ENCODE assay signal across 1 cellular context in the genomic region with DNA sequence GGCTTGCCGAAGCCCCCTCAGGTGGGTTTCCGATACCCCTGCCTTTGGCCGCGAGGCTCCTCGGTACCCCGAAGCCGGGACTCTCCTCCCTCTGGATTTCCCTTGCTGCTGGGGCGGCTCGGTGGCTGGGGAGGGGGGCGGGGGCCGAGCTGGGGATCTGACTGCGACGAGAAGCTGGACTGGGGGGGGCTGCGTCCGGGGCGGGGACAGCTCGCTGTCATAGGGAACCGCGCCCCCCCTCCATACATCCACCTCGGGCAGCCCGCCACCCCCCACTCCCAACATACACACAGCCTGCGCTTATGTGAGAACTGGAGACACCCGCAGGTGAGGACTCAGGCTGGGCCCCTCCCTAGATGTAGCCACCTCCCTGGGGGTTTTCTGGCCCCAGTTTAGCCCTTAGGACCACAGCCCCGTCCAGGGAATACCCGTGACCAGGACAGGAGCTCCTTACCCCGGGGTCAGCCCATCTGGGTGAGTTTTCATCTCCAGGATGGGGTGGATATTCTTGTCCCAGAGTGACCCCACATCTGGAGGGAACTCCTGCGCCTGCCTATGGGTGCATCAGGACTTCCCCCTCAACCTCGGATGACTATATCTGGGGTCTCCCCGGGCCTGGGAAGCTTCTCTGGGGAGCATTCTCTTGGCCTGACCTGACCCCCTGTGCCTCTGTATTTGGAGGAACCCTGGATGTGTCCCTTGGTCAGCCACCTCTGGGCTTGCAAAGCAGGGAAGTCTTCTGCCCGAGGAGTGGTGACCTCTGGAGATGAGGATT.
TF ChIP-seq lines count a peak whose summit lies in the region.

No MANE protein-coding gene starts in this region.

TF ChIP-seq in H1, 55 proteins besides CTCF, POLR2A, EP300 and RAD21:
- TF ChIP-seq PHF8 (conservative IDR thresholded peaks at IDR 0.05; ENCODE audit: low read depth, low read length) (0 out of 2 replicates have a peak, but pooled peaks have one; percentile 26), JUND (IDR thresholded peaks at IDR 0.05; ENCODE audit: low read length) (no peak), EZH2 (IDR thresholded peaks at IDR 0.05; ENCODE audit: low read depth, low read length, severe bottlenecking) (peak; percentile 12), TAF1 (IDR thresholded peaks at IDR 0.05; ENCODE audit: low read depth, low read length) (no peak), RNF2 (IDR thresholded peaks at IDR 0.05; ENCODE audit: borderline replicate concordance, low read depth, low read length, missing control alignments, poor library complexity, severe bottlenecking) (peak; percentile 13), SP2 (IDR thresholded peaks at IDR 0.05; ENCODE audit: low read length) (no peak), SIRT6 (IDR thresholded peaks at IDR 0.05; ENCODE audit: low read length) (no peak), NRF1 (IDR thresholded peaks at IDR 0.05; ENCODE audit: low read depth, low read length) (no peak), RBBP5 (IDR thresholded peaks at IDR 0.05; ENCODE audit: borderline replicate concordance, low read depth, low read length) (no peak)
